1 cellular context compared by ENCODE assay signal in genomic region chr5:67774153-67774552, GRCh38.
TF ChIP-seq lines count a peak whose summit lies in the region.

No MANE protein-coding gene starts in this region.

TF ChIP-seq in SK-N-SH treated with all-trans-retinoic acid at 6 μM for 48 hours, 23 proteins besides CTCF, POLR2A, EP300 and RAD21 (continued from another document):
- TF ChIP-seq PATZ1 (CRISPR knock-in tag; IDR thresholded peaks at IDR 0.05; ENCODE audit: borderline replicate concordance) (no peak), RARB (CRISPR knock-in tag; IDR thresholded peaks at IDR 0.05) (no peak), ZFP3 (CRISPR knock-in tag; IDR thresholded peaks at IDR 0.05) (no peak), ZC3H10 (CRISPR knock-in tag; IDR thresholded peaks at IDR 0.05) (no peak), OSR1 (CRISPR knock-in tag; IDR thresholded peaks at IDR 0.05) (no peak), ZFP30 (CRISPR knock-in tag; IDR thresholded peaks at IDR 0.05) (no peak), BACH2 (CRISPR knock-in tag; IDR thresholded peaks at IDR 0.05; ENCODE audit: borderline replicate concordance) (no peak), ARNTL (CRISPR knock-in tag; IDR thresholded peaks at IDR 0.05; ENCODE audit: borderline replicate concordance, low read depth) (no peak)
